Comparison of ENCODE assay signal across 9 cellular contexts in genomic region chr2:64914735-64915509, GRCh38.
DNase-seq lines count a peak whose midpoint lies in the region; ATAC-seq and TF ChIP-seq lines count a peak whose summit lies in the region.
"Had no signal": no experiment of that assay in that cellular context is flagged by ENCODE, and none has a peak within 500 bp of the region (broad histone marks: within the 10 kb centered on the region; RNA-seq: fewer than 3 reads in every experiment).

No MANE protein-coding gene starts in this region.

- peaks cover 15% of the 10 kb centered on the region; the same call in 1 of the 3 replicates for H3K9me3 Mint-ChIP-seq in GM23338
- no peaks in the 10 kb centered on the region for H3K9me3 Mint-ChIP-seq in CD4-positive, alpha-beta memory T cell
- H3K9me3 Mint-ChIP-seq: activated naive CD4-positive, alpha-beta T cell treated with anti-CD3 and anti-CD28 coated beads, Interleukin-2, amount 50 U/mL, for 24 hours had no signal

- peaks cover 46% of the 10 kb centered on the region for H3K4me1 Mint-ChIP-seq in GM23338
- peaks cover 6 to 21% (median 10%) of the 10 kb centered on the region in 4 donors for H3K4me1 Mint-ChIP-seq in CD4-positive, alpha-beta memory T cell

- no peaks in the 10 kb centered on the region for H3K9me3 ChIP-seq in Karpas-422 (ENCODE audit: low read length)
- no peaks in the 10 kb centered on the region for H3K9me3 ChIP-seq in CD4-positive, alpha-beta memory T cell (ENCODE audit: control insufficient read depth in 1 of 2, low read length in 2 of 2)

- H3K27me3 Mint-ChIP-seq in GM23338 (ENCODE audit: insufficient read depth, low read depth, poor library complexity), result peaks cover 14% of the 10 kb centered on the region
- peaks cover 0 to 1% of the 10 kb centered on the region in 2 donors for H3K27me3 Mint-ChIP-seq in CD4-positive, alpha-beta memory T cell
- H3K27me3 Mint-ChIP-seq: activated naive CD4-positive, alpha-beta T cell treated with anti-CD3 and anti-CD28 coated beads, Interleukin-2, amount 50 U/mL, for 24 hours had no signal

- H3K4me3 ChIP-seq in GM23338 (no peak overlapping the region), Karpas-422 (ENCODE audit: low read length) (peak overlapping the region; percentile 50)
- no peak overlapping the region for H3K4me3 ChIP-seq in CD4-positive, alpha-beta memory T cell (ENCODE audit: low read length in 2 of 2)

- 0 out of 2 replicates have a peak overlapping the region, but pooled peaks have one; percentile 8 for H3K4me2 ChIP-seq in GM23338
- peak overlapping the region; percentile 92 for H3K4me2 ChIP-seq in Karpas-422 (ENCODE audit: low read depth, low read length, poor library complexity, severe bottlenecking)

- CTCF ChIA-PET in CD4-positive, alpha-beta memory T cell (lab: Charles Lee; ENCODE audit: partially characterized antibody), result interaction anchor here (1.0 to 11.7 kb wide), 9 partner anchors 12 to 331 kb away, joined by 3 to 165 read pairs (median 6); partner anchors contain the start of gene CEP68

- H3K9me2 ChIP-seq in GM23338 (ENCODE audit: insufficient read depth), result no peaks in the 10 kb centered on the region
- no peaks in the 10 kb centered on the region for H3K9me2 ChIP-seq in Karpas-422 (replicated peaks; ENCODE audit: insufficient read depth, low read length)

- H3K4me3 Mint-ChIP-seq in GM23338, result no peak overlapping the region
- no peak overlapping the region for H3K4me3 Mint-ChIP-seq in CD4-positive, alpha-beta memory T cell
- H3K4me3 Mint-ChIP-seq: activated naive CD4-positive, alpha-beta T cell treated with anti-CD3 and anti-CD28 coated beads, Interleukin-2, amount 50 U/mL, for 24 hours had no signal

- H3K4me1 ChIP-seq in GM23338 (ENCODE audit: insufficient read depth), result peaks cover 25% of the 10 kb centered on the region
- peaks cover 76% of the 10 kb centered on the region for H3K4me1 ChIP-seq in Karpas-422 (ENCODE audit: low read length)
- peaks cover 10% of the 10 kb centered on the region for H3K4me1 ChIP-seq in CD4-positive, alpha-beta memory T cell (ENCODE audit: insufficient read depth, low read length)

- H3K27ac ChIP-seq in GM23338 (ENCODE audit: low read depth), result no peak overlapping the region
- H3K27ac ChIP-seq in Karpas-422 (ENCODE audit: low read length), result peak overlapping the region; percentile 98
- H3K27ac ChIP-seq in CD4-positive, alpha-beta memory T cell (ENCODE audit: low read depth, low read length), result no peak overlapping the region

- H3K79me2 ChIP-seq in GM23338 (replicated peaks; ENCODE audit: insufficient read depth) (no peaks in the 10 kb centered on the region), Karpas-422 (ENCODE audit: low read length) (no peaks in the 10 kb centered on the region)

- H3K36me3 Mint-ChIP-seq in GM23338 (ENCODE audit: low read depth), result no peaks in the 10 kb centered on the region
- H3K36me3 Mint-ChIP-seq in CD4-positive, alpha-beta memory T cell, result no peaks in the 10 kb centered on the region
- H3K36me3 Mint-ChIP-seq: activated naive CD4-positive, alpha-beta T cell treated with anti-CD3 and anti-CD28 coated beads, Interleukin-2, amount 50 U/mL, for 24 hours had no signal

- POLR2A ChIA-PET in CD4-positive, alpha-beta memory T cell (lab: Charles Lee; ENCODE audit: partially characterized antibody), result no interaction called here

- H3K27me3 ChIP-seq in GM23338 (ENCODE audit: insufficient read depth), result peaks cover 5% of the 10 kb centered on the region
- no peaks in the 10 kb centered on the region for H3K27me3 ChIP-seq in Karpas-422 (ENCODE audit: low read length)
- no peaks in the 10 kb centered on the region for H3K27me3 ChIP-seq in CD4-positive, alpha-beta memory T cell (ENCODE audit: insufficient read depth, low read length)

- ATAC-seq in GM18519 (IDR thresholded peaks at IDR 0.05; ENCODE audit: low FRiP score, unreplicated experiment), result peak; percentile 59
- no peak for ATAC-seq in GM23338

- DNase-seq in GM23338 (ENCODE audit: low spot score), result no peak
- peak; percentile 99 for DNase-seq in Karpas-422
- DNase-seq in iris pigment epithelial cell (ENCODE audit: low read depth), result peak; percentile 11
- no peak for DNase-seq in activated CD4-positive, alpha-beta T cell treated with anti-CD3 and anti-CD28 coated beads, Interleukin-2, amount 50 U/mL, for 48 hours
- DNase-seq in NCI-H345 treated with DMSO at 0.1 percent for 48 hours (lab: John Stamatoyannopoulos, UW; ENCODE audit: unreplicated experiment), result no peak
- DNase-seq in ecto neural progenitor cell (ENCODE audit: low spot score), result no peak
- DNase-seq in CD4-positive, alpha-beta memory T cell, result no peak

- H4K20me1 ChIP-seq in GM23338 (replicated peaks; ENCODE audit: insufficient read depth), result no peaks in the 10 kb centered on the region
- H4K20me1 ChIP-seq in Karpas-422 (ENCODE audit: insufficient read depth, low read depth, low read length), result no peaks in the 10 kb centered on the region

- H3K36me3 ChIP-seq in GM23338 (ENCODE audit: insufficient read depth) (no peaks in the 10 kb centered on the region), Karpas-422 (ENCODE audit: insufficient read depth, low read length) (0 out of 2 replicates have a peak, but pooled peaks cover 3% of the 10 kb centered on the region)
- H3K36me3 ChIP-seq in CD4-positive, alpha-beta memory T cell (ENCODE audit: insufficient read depth, low read length), result no peaks in the 10 kb centered on the region

- intact Hi-C loops in CD4-positive, alpha-beta memory T cell (cut with micrococcal nuclease), result loop anchor here (5.0 kb wide), 1 partner anchor 72 kb away; the partner anchor contains the start of gene SLC1A4

- H3K9ac ChIP-seq in Karpas-422 (ENCODE audit: low read length), result peak overlapping the region; percentile 80

- no peak for TF ChIP-seq CTCF in GM23338 (conservative IDR thresholded peaks at IDR 0.05; ENCODE audit: low read depth in 2 of 2)

- no peak overlapping the region; the same call in 1 of the 2 replicates for H3K27ac Mint-ChIP-seq in GM23338
- peak overlapping the region in 1 of 7 donors; percentile 43 for H3K27ac Mint-ChIP-seq in CD4-positive, alpha-beta memory T cell
- H3K27ac Mint-ChIP-seq: activated naive CD4-positive, alpha-beta T cell treated with anti-CD3 and anti-CD28 coated beads, Interleukin-2, amount 50 U/mL, for 24 hours had no signal

- no peaks in the 10 kb centered on the region for H3F3A ChIP-seq in GM23338 (replicated peaks; ENCODE audit: low read depth)

- peak overlapping the region; percentile 16; the same call in 1 of the 2 replicates for H2AFZ ChIP-seq in GM23338
- no peak overlapping the region for H2AFZ ChIP-seq in Karpas-422 (ENCODE audit: low read length)

TF ChIP-seq in GM23338, 12 proteins besides CTCF, POLR2A, EP300 and RAD21 (continues in another document):
- no peak for TF ChIP-seq EZH2 (IDR thresholded peaks at IDR 0.05; ENCODE audit: low read depth, unreplicated experiment)
- TF ChIP-seq JUNB (IDR thresholded peaks at IDR 0.05; ENCODE audit: unreplicated experiment), result no peak
- no peak for TF ChIP-seq CREB1 (CRISPR knock-in tag; IDR thresholded peaks at IDR 0.05; ENCODE audit: low read depth)
- TF ChIP-seq POLR2AphosphoS5 (IDR thresholded peaks at IDR 0.05; ENCODE audit: low read depth), result no peak
- TF ChIP-seq ZNF114 (CRISPR knock-in tag; IDR thresholded peaks at IDR 0.05), result no peak

Comparison
In these comparisons a context has a peak if more than half of its experiments do, and no peak if none do; other contexts are left out.
1. DNase-seq: peak in Karpas-422 (single experiment) and iris pigment epithelial cell (single experiment); none in GM23338 (single experiment), activated CD4-positive, alpha-beta T cell treated with anti-CD3 and anti-CD28 coated beads, Interleukin-2, amount 50 U/mL, for 48 hours (0 of 2), NCI-H345 treated with DMSO at 0.1 percent for 48 hours (single experiment), ecto neural progenitor cell (single experiment) and CD4-positive, alpha-beta memory T cell (0 of 5).